Comparison of ENCODE assay signal across 19 cellular contexts in genomic region chr16:71303938-71304337, GRCh38. TPM values are rescaled to one million over a fixed set of nuclear protein-coding genes. Genes with fewer than 3 reads are reported as not detected.
"Had no signal": no experiment of that assay in that cellular context is flagged by ENCODE, and none has a peak within 500 bp of the region (broad histone marks: within the 10 kb centered on the region; RNA-seq: fewer than 3 reads in every experiment).

No MANE protein-coding gene starts in this region.

- DNase-seq: activated gamma-delta T cell; activated naive CD8-positive, alpha-beta T cell treated with anti-CD3 and anti-CD28 coated beads for 36 hours; activated T-cell treated with anti-CD3 and anti-CD28 coated beads, Interleukin-2, amount 50 U/mL, for 4 hours; anterior cingulate cortex; dorsolateral prefrontal cortex; esophagus squamous epithelium; foreskin melanocyte; head of caudate nucleus; islet precursor cell; left lung; ovary; stimulated activated CD4-positive, alpha-beta T cell treated with anti-CD3 and anti-CD28 coated beads, Interleukin-4, amount 100 ng/mL, for 1 hour; stimulated activated CD8-positive, alpha-beta memory T cell treated with anti-CD3 and anti-CD28 coated beads, Interleukin-4, amount 100 ng/mL, for 48 hours; stimulated activated naive CD8-positive, alpha-beta T cell treated with anti-CD3 and anti-CD28 coated beads, Interleukin-15, amount 100 ng/mL, for 72 hours; testis had no signal

- H3K9me3 Mint-ChIP-seq: activated T-cell treated with anti-CD3 and anti-CD28 coated beads, Interleukin-2, amount 50 U/mL, for 4 hours; stimulated activated naive CD8-positive, alpha-beta T cell treated with anti-CD3 and anti-CD28 coated beads, Interleukin-15, amount 100 ng/mL, for 72 hours; T-helper 1 cell treated with Interleukin-12 subunit alpha and Interleukin-12 subunit beta and Interleukin-4 antibody, amounts not matched to agents 30 μg/mL and 1 μg/mL, for 36 hours had no signal

- H3K36me3 Mint-ChIP-seq: activated naive CD8-positive, alpha-beta T cell treated with anti-CD3 and anti-CD28 coated beads for 36 hours had no signal

- H3K9me3 ChIP-seq: esophagus squamous epithelium, ovary, testis had no signal

- H3K4me3 Mint-ChIP-seq: activated naive CD8-positive, alpha-beta T cell treated with anti-CD3 and anti-CD28 coated beads for 36 hours; activated T-cell treated with anti-CD3 and anti-CD28 coated beads, Interleukin-2, amount 50 U/mL, for 4 hours; memory B cell; neural crest cell; stimulated activated naive CD8-positive, alpha-beta T cell treated with anti-CD3 and anti-CD28 coated beads, Interleukin-15, amount 100 ng/mL, for 72 hours; T-helper 1 cell treated with Interleukin-12 subunit alpha and Interleukin-12 subunit beta and Interleukin-4 antibody, amounts not matched to agents 30 μg/mL and 1 μg/mL, for 36 hours had no signal

- ATAC-seq: activated CD4-positive, CD25-positive, alpha-beta regulatory T cell treated with anti-CD3 and anti-CD28 coated beads, Interleukin-2, amount 50 U/mL, for 24 hours; activated T-cell treated with anti-CD3 and anti-CD28 coated beads, Interleukin-2, amount 50 U/mL, for 4 hours; left lung; stimulated activated naive CD8-positive, alpha-beta T cell treated with anti-CD3 and anti-CD28 coated beads, Interleukin-15, amount 100 ng/mL, for 72 hours had no signal

- H3K4me1 ChIP-seq: esophagus squamous epithelium, left lung, testis had no signal

- H3K27me3 ChIP-seq: ovary, testis had no signal

- H3K4me1 Mint-ChIP-seq: activated naive CD8-positive, alpha-beta T cell treated with anti-CD3 and anti-CD28 coated beads for 36 hours; neural crest cell; stimulated activated naive CD8-positive, alpha-beta T cell treated with anti-CD3 and anti-CD28 coated beads, Interleukin-15, amount 100 ng/mL, for 72 hours had no signal

- H3K4me3 ChIP-seq: dorsolateral prefrontal cortex, esophagus squamous epithelium, left lung, ovary, testis had no signal

- H3K36me3 ChIP-seq: esophagus squamous epithelium, left lung, ovary had no signal

- H3K27ac ChIP-seq: dorsolateral prefrontal cortex, esophagus squamous epithelium, left lung, ovary, testis had no signal

- H3K27ac Mint-ChIP-seq: activated naive CD8-positive, alpha-beta T cell treated with anti-CD3 and anti-CD28 coated beads for 36 hours; memory B cell; stimulated activated naive CD8-positive, alpha-beta T cell treated with anti-CD3 and anti-CD28 coated beads, Interleukin-15, amount 100 ng/mL, for 72 hours; T-helper 1 cell treated with Interleukin-12 subunit alpha and Interleukin-12 subunit beta and Interleukin-4 antibody, amounts not matched to agents 30 μg/mL and 1 μg/mL, for 36 hours had no signal

RNA-seq across cellular contexts. Expression of gene CALB2, which starts 54.6 kb away (rescaled TPM):
- total RNA-seq: activated naive CD8-positive, alpha-beta T cell treated with anti-CD3 and anti-CD28 coated beads for 36 hours; activated T-cell treated with anti-CD3 and anti-CD28 coated beads, Interleukin-2, amount 50 U/mL, for 4 hours; neural crest cell had no signal
